ENCODE assay signal across 33 cellular contexts in the genomic region with DNA sequence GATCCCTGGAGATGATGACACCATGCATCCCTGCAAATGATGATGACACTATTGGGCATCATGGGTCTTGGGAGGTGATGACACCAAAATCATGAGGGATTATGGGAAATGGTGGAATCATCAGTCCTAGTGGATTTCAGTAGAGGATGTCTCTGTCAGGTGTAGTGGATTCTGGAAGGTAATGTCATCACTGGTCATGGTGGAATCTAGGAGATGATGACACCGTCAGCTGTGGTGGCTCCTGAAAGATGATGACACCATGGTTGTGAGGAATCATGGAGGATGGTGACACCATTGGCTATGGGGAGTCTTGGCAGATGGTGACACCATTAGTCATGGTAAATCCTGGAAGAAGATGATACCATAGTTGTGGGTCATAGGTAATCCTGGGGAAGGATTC. TPM values are rescaled to one million over a fixed set of nuclear protein-coding genes. Genes with fewer than 3 reads are reported as not detected.
"Had no signal": no experiment of that assay in that cellular context is flagged by ENCODE, and none has a peak within 500 bp of the region (broad histone marks: within the 10 kb centered on the region; RNA-seq: fewer than 3 reads in every experiment).

No MANE protein-coding gene starts in this region.

- ATAC-seq: foreskin keratinocyte; gastroesophageal sphincter; heart left ventricle; left lobe of liver; mucosa of descending colon; natural killer cell treated with Interleukin-12 subunit alpha and Interleukin-12 subunit beta and Interleukin-15 and Interleukin-18, amount 100 ng/mL, for 72 hours; stimulated activated effector memory CD8-positive, alpha-beta T cell treated with anti-CD3 and anti-CD28 coated beads, Interleukin-12 subunit alpha, Interleukin-12 subunit beta, amount 100 ng/mL, for 72 hours had no signal

- H3K4me1 ChIP-seq: foreskin keratinocyte, prostate gland, right atrium auricular region, sigmoid colon, testis had no signal

- H3K9me3 ChIP-seq: esophagus muscularis mucosa, gastroesophageal sphincter, heart left ventricle, mucosa of descending colon, prostate gland, right atrium auricular region, sigmoid colon, stomach, testis, tibial artery had no signal

- H3K4me3 ChIP-seq: dorsolateral prefrontal cortex, esophagus muscularis mucosa, gastroesophageal sphincter, heart left ventricle, hepatocyte, mucosa of descending colon, prostate gland, right atrium auricular region, sigmoid colon, stomach, testis, tibial artery had no signal

- H3K79me2 ChIP-seq: hepatocyte had no signal

- FAIRE-seq: kidney had no signal

- H3K36me3 ChIP-seq: esophagus muscularis mucosa, gastroesophageal sphincter, heart left ventricle, prostate gland, right atrium auricular region, sigmoid colon, stomach, tibial artery had no signal

- H3K4me2 ChIP-seq: hepatocyte had no signal

- H3K27me3 ChIP-seq: hepatocyte, testis had no signal

- H2AFZ ChIP-seq: hepatocyte had no signal

- H3K27ac ChIP-seq: esophagus muscularis mucosa, foreskin keratinocyte, gastroesophageal sphincter, heart left ventricle, hepatocyte, prostate gland, right atrium auricular region, sigmoid colon, stomach, testis, tibial artery had no signal

- DNase-seq: dorsolateral prefrontal cortex; effector CD4-positive, alpha-beta T cell; foreskin keratinocyte; heart left ventricle; kidney; mesenchymal stem cell; mucosa of descending colon; naive B cell; sigmoid colon; stimulated activated CD4-positive, alpha-beta T cell treated with anti-CD3 and anti-CD28 coated beads, Interleukin-2, amount 100 ng/mL, for 24 hours; stimulated activated CD4-positive, alpha-beta T cell treated with anti-CD3 and anti-CD28 coated beads, Interleukin-4, amount 100 ng/mL, for 24 hours; stimulated activated naive CD4-positive, alpha-beta T cell treated with Interleukin-2 at 50 U/mL for 16 hours; stomach; testis; tibial artery had no signal

RNA-seq across cellular contexts. Expression of a gene that starts 11.9 kb away (rescaled TPM):
- total RNA-seq: fibroblast of lung; foreskin keratinocyte; gastroesophageal sphincter; heart left ventricle; hepatocyte; kidney; left lobe of liver; lung microvascular endothelial cell; natural killer cell treated with Interleukin-12 subunit alpha and Interleukin-12 subunit beta and Interleukin-15 and Interleukin-18, amount 100 ng/mL, for 72 hours; osteocyte; prostate gland; right atrium auricular region; skeletal muscle tissue; stomach had no signal
- polyA plus RNA-seq: fibroblast of lung, foreskin keratinocyte, heart left ventricle, hepatocyte, liver, stomach had no signal

RNA-seq across cellular contexts. Expression of a gene that starts 33.4 kb away (rescaled TPM):
- total RNA-seq: epithelial cell of proximal tubule; esophagus muscularis mucosa; fibroblast of lung; foreskin keratinocyte; gastroesophageal sphincter; heart left ventricle; hepatocyte; kidney; left lobe of liver; liver; lung microvascular endothelial cell; mesothelial cell of epicardium; mucosa of descending colon; natural killer cell treated with Interleukin-12 subunit alpha and Interleukin-12 subunit beta and Interleukin-15 and Interleukin-18, amount 100 ng/mL, for 72 hours; neural crest cell; osteocyte; prostate gland; right atrium auricular region; sigmoid colon; skeletal muscle tissue; stomach; subcutaneous adipose tissue; testis; urinary bladder had no signal
- polyA plus RNA-seq: fibroblast of lung, foreskin keratinocyte, heart left ventricle, hepatocyte, liver had no signal
